ENCODE assay signal across 8 cellular contexts in the genomic region with DNA sequence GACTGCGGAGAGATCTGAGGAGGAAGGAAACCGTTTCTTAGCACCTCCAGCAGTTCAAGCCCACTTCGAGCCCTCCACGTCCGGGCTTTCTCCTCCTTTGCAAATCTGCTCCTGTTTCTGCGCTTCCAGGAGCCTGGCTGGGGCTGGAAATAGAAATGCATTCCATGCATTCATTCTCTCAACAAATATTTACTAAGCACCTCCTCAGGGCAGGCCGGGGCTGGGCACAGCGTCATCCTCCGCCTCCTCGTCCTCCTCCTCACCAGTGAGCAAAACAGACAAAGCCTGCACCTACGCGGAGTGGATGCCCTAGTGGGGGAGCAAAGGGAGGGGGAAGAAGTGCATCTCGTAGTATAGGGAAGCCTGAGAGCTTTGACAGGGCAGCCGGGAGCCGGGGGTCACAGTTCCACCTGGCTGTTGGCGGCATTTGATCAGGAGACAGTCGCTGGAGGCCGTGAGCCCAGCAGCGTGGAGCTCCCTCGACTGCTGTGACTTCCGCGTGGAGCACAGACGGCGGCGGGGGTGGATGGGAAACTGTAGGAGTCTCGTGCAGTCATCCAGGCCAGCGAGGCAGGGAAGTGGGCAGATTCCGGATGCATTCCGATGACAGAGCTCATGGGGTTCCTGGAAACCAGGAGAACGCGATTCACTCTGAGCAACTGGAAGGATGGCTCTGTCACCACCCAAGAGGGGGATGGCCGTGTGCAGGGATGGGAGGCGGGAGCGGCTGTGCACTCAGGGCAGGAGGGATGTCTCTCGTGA.
DNase-seq lines count a peak whose midpoint lies in the region; ATAC-seq and TF ChIP-seq lines count a peak whose summit lies in the region.

No MANE protein-coding gene starts in this region.

- intact Hi-C loops in MCF 10A (cut with micrococcal nuclease) = no loop called here
- intact Hi-C loops in left colon (cut with DNase I, micrococcal nuclease) = no loop called here

- CTCF ChIA-PET in MCF 10A (lab: Yijun Ruan, JAX) = interaction anchor here (0.8 kb wide), 1 partner anchor 142 kb away, joined by 4 read pairs; no protein-coding TSS in a partner anchor

- peak; percentile 69 for ATAC-seq in left colon

- BruUV-seq in MCF 10A (replicated peaks; lab: Mats Ljungman, UMichigan) = no TSS peak

- peaks cover 18% of the 10 kb centered on the region for H3K9me3 Mint-ChIP-seq in MCF 10A (ENCODE audit: unreplicated experiment)
- H3K9me3 Mint-ChIP-seq in type B pancreatic cell = no peaks in the 10 kb centered on the region

- TF ChIP-seq CTCF in MCF 10A (IDR thresholded peaks at IDR 0.05; ENCODE audit: unreplicated experiment) (no peak), type B pancreatic cell (conservative IDR thresholded peaks at IDR 0.05) (no peak)

- peak; percentile 17 to 41 for DNase-seq in NCI-H187 (lab: John Stamatoyannopoulos, UW)
- DNase-seq in NCI-H187 treated with DMSO at 0.1 percent for 48 hours (lab: John Stamatoyannopoulos, UW) = no peak
- peak; percentile 77 for DNase-seq in MCF 10A (ENCODE audit: unreplicated experiment)
- no peak for DNase-seq in left colon
- DNase-seq in type B pancreatic cell (ENCODE audit: extremely low spot score, unreplicated experiment) = no peak
- no peak for DNase-seq in NCI-H2171 treated with DMSO at 0.1 percent for 48 hours (lab: John Stamatoyannopoulos, UW)
- no peak for DNase-seq in KG1 (lab: John Stamatoyannopoulos, UW)
- DNase-seq in activated CD4-positive, alpha-beta T cell treated with anti-CD3 and anti-CD28 coated beads for 48 hours = no peak

- peaks cover 4% of the 10 kb centered on the region for H3K36me3 Mint-ChIP-seq in MCF 10A (ENCODE audit: insufficient read depth, unreplicated experiment)
- H3K36me3 Mint-ChIP-seq in type B pancreatic cell = no peaks in the 10 kb centered on the region

- H3K27me3 Mint-ChIP-seq in MCF 10A (ENCODE audit: insufficient read depth, unreplicated experiment) (no peaks in the 10 kb centered on the region), type B pancreatic cell (no peaks in the 10 kb centered on the region)

- peaks cover 29% of the 10 kb centered on the region for H3K4me1 Mint-ChIP-seq in MCF 10A (ENCODE audit: insufficient read depth, unreplicated experiment)
- H3K4me1 Mint-ChIP-seq in type B pancreatic cell (ENCODE audit: unreplicated experiment) = peaks cover 28% of the 10 kb centered on the region

- H3K27ac Mint-ChIP-seq in MCF 10A (ENCODE audit: low read depth, unreplicated experiment) = peak overlapping the region; percentile 92
- peak overlapping the region; percentile 98 for H3K27ac Mint-ChIP-seq in type B pancreatic cell

- POLR2A ChIA-PET in MCF 10A (lab: Yijun Ruan, JAX) = interaction anchor here (0.6 to 1.7 kb wide), 11 partner anchors 10 to 619 kb away, joined by 3 to 11 read pairs (median 4); no protein-coding TSS in a partner anchor

- peak overlapping the region; percentile 48 for H3K4me3 Mint-ChIP-seq in MCF 10A (ENCODE audit: unreplicated experiment)
- peak overlapping the region; percentile 72 for H3K4me3 Mint-ChIP-seq in type B pancreatic cell

Comparison
In these comparisons a context has a peak if more than half of its experiments do, and no peak if none do; other contexts are left out.
1. DNase-seq: peak in NCI-H187 (2 of 2) and MCF 10A (single experiment); none in NCI-H187 treated with DMSO at 0.1 percent for 48 hours (single experiment), left colon (0 of 2), type B pancreatic cell (single experiment), NCI-H2171 treated with DMSO at 0.1 percent for 48 hours (single experiment), KG1 (single experiment) and activated CD4-positive, alpha-beta T cell treated with anti-CD3 and anti-CD28 coated beads for 48 hours (single experiment).